Comparison of ENCODE assay signal across 1 cellular context in genomic region chr18:75208055-75208835, GRCh38.
TF ChIP-seq lines count a peak whose summit lies in the region.

No MANE protein-coding gene starts in this region.

TF ChIP-seq in HepG2, 621 proteins besides CTCF, POLR2A, EP300 and RAD21 (continued from another document and continues in another):
- TF ChIP-seq, protein P1, sequence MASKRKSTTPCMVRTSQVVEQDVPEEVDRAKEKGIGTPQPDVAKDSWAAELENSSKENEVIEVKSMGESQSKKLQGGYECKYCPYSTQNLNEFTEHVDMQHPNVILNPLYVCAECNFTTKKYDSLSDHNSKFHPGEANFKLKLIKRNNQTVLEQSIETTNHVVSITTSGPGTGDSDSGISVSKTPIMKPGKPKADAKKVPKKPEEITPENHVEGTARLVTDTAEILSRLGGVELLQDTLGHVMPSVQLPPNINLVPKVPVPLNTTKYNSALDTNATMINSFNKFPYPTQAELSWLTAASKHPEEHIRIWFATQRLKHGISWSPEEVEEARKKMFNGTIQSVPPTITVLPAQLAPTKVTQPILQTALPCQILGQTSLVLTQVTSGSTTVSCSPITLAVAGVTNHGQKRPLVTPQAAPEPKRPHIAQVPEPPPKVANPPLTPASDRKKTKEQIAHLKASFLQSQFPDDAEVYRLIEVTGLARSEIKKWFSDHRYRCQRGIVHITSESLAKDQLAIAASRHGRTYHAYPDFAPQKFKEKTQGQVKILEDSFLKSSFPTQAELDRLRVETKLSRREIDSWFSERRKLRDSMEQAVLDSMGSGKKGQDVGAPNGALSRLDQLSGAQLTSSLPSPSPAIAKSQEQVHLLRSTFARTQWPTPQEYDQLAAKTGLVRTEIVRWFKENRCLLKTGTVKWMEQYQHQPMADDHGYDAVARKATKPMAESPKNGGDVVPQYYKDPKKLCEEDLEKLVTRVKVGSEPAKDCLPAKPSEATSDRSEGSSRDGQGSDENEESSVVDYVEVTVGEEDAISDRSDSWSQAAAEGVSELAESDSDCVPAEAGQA (IDR thresholded peaks at IDR 0.05; ENCODE audit: low read depth), result no peak
- TF ChIP-seq, protein P1 (CRISPR knock-in tag; IDR thresholded peaks at IDR 0.05; ENCODE audit: borderline replicate concordance), result no peak
- 0 out of 2 replicates have a peak, but pooled peaks have one; percentile 14 for TF ChIP-seq HBP1 (CRISPR knock-in tag; IDR thresholded peaks at IDR 0.05; ENCODE audit: low read depth)
- TF ChIP-seq ZNF138 (CRISPR knock-in tag; IDR thresholded peaks at IDR 0.05; ENCODE audit: low read depth), result no peak
- no peak for TF ChIP-seq LCORL (IDR thresholded peaks at IDR 0.05)
- TF ChIP-seq LCORL (CRISPR knock-in tag; IDR thresholded peaks at IDR 0.05), result peak; percentile 50; the same call in 1 of the 2 replicates
- no peak for TF ChIP-seq ZNF512 (CRISPR knock-in tag; IDR thresholded peaks at IDR 0.05)
- peak; percentile 85; the same call in 1 of the 2 replicates for TF ChIP-seq ZNF777 (CRISPR knock-in tag; IDR thresholded peaks at IDR 0.05)
- no peak for TF ChIP-seq ZNF232 (CRISPR knock-in tag; IDR thresholded peaks at IDR 0.05; ENCODE audit: borderline replicate concordance)
- TF ChIP-seq ZSCAN21 (CRISPR knock-in tag; IDR thresholded peaks at IDR 0.05; ENCODE audit: borderline replicate concordance), result peak; percentile 16; the same call in 1 of the 2 replicates
- TF ChIP-seq ZNF768 (CRISPR knock-in tag; IDR thresholded peaks at IDR 0.05), result peak; percentile 38; the same call in 1 of the 2 replicates
- no peak for TF ChIP-seq ZNF224 (CRISPR knock-in tag; IDR thresholded peaks at IDR 0.05)
- TF ChIP-seq ZBTB26 (CRISPR knock-in tag; IDR thresholded peaks at IDR 0.05; ENCODE audit: borderline replicate concordance), result 0 out of 2 replicates have a peak, but pooled peaks have one; percentile 55
- 0 out of 2 replicates have a peak, but pooled peaks have one; percentile 32 for TF ChIP-seq FOXC1 (CRISPR knock-in tag; IDR thresholded peaks at IDR 0.05; ENCODE audit: borderline replicate concordance)
- TF ChIP-seq HOXA9 (CRISPR knock-in tag; IDR thresholded peaks at IDR 0.05; ENCODE audit: borderline replicate concordance), result peak; percentile 68; the same call in 1 of the 2 replicates
- TF ChIP-seq HNF4G (IDR thresholded peaks at IDR 0.05; ENCODE audit: borderline replicate concordance, low read depth, low read length), result no peak
- TF ChIP-seq HNF4G (CRISPR knock-in tag; IDR thresholded peaks at IDR 0.05; ENCODE audit: borderline replicate concordance, low read depth), result no peak
- peak; percentile 37; the same call in 1 of the 2 replicates for TF ChIP-seq BORCS8-MEF2B (CRISPR knock-in tag; IDR thresholded peaks at IDR 0.05)
- 0 out of 2 replicates have a peak, but pooled peaks have one; percentile 2 for TF ChIP-seq NR2C2 (CRISPR knock-in tag; IDR thresholded peaks at IDR 0.05; ENCODE audit: borderline replicate concordance)
- TF ChIP-seq MXD1 (CRISPR knock-in tag; IDR thresholded peaks at IDR 0.05), result peak; percentile 60; the same call in 1 of the 2 replicates
- TF ChIP-seq, protein P2, sequence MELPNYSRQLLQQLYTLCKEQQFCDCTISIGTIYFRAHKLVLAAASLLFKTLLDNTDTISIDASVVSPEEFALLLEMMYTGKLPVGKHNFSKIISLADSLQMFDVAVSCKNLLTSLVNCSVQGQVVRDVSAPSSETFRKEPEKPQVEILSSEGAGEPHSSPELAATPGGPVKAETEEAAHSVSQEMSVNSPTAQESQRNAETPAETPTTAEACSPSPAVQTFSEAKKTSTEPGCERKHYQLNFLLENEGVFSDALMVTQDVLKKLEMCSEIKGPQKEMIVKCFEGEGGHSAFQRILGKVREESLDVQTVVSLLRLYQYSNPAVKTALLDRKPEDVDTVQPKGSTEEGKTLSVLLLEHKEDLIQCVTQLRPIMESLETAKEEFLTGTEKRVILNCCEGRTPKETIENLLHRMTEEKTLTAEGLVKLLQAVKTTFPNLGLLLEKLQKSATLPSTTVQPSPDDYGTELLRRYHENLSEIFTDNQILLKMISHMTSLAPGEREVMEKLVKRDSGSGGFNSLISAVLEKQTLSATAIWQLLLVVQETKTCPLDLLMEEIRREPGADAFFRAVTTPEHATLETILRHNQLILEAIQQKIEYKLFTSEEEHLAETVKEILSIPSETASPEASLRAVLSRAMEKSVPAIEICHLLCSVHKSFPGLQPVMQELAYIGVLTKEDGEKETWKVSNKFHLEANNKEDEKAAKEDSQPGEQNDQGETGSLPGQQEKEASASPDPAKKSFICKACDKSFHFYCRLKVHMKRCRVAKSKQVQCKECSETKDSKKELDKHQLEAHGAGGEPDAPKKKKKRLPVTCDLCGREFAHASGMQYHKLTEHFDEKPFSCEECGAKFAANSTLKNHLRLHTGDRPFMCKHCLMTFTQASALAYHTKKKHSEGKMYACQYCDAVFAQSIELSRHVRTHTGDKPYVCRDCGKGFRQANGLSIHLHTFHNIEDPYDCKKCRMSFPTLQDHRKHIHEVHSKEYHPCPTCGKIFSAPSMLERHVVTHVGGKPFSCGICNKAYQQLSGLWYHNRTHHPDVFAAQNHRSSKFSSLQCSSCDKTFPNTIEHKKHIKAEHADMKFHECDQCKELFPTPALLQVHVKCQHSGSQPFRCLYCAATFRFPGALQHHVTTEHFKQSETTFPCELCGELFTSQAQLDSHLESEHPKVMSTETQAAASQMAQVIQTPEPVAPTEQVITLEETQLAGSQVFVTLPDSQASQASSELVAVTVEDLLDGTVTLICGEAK (IDR thresholded peaks at IDR 0.05), result no peak
- TF ChIP-seq, protein P2 (CRISPR knock-in tag; IDR thresholded peaks at IDR 0.05), result 0 out of 2 replicates have a peak, but pooled peaks have one; percentile 19
- no peak for TF ChIP-seq ZBTB46 (CRISPR knock-in tag; IDR thresholded peaks at IDR 0.05; ENCODE audit: borderline replicate concordance)
- TF ChIP-seq ZBTB2 (CRISPR knock-in tag; IDR thresholded peaks at IDR 0.05; ENCODE audit: low read depth), result peak; percentile 30; the same call in 1 of the 2 replicates
- TF ChIP-seq FOXK1 (CRISPR knock-in tag; IDR thresholded peaks at IDR 0.05; ENCODE audit: borderline replicate concordance, low read depth), result no peak
- TF ChIP-seq SATB2 (CRISPR knock-in tag; IDR thresholded peaks at IDR 0.05), result no peak
- TF ChIP-seq ZFP82 (CRISPR knock-in tag; IDR thresholded peaks at IDR 0.05; ENCODE audit: borderline replicate concordance), result no peak
- TF ChIP-seq KDM3A (CRISPR knock-in tag; IDR thresholded peaks at IDR 0.05; ENCODE audit: low read depth), result peak; percentile 45; the same call in 1 of the 2 replicates
- TF ChIP-seq SMAD3 (CRISPR knock-in tag; IDR thresholded peaks at IDR 0.05), result no peak
- peak; percentile 12; the same call in 1 of the 2 replicates for TF ChIP-seq PHF8 (CRISPR knock-in tag; IDR thresholded peaks at IDR 0.05)
